ENCODE assay signal across 12 cellular contexts in the genomic region with DNA sequence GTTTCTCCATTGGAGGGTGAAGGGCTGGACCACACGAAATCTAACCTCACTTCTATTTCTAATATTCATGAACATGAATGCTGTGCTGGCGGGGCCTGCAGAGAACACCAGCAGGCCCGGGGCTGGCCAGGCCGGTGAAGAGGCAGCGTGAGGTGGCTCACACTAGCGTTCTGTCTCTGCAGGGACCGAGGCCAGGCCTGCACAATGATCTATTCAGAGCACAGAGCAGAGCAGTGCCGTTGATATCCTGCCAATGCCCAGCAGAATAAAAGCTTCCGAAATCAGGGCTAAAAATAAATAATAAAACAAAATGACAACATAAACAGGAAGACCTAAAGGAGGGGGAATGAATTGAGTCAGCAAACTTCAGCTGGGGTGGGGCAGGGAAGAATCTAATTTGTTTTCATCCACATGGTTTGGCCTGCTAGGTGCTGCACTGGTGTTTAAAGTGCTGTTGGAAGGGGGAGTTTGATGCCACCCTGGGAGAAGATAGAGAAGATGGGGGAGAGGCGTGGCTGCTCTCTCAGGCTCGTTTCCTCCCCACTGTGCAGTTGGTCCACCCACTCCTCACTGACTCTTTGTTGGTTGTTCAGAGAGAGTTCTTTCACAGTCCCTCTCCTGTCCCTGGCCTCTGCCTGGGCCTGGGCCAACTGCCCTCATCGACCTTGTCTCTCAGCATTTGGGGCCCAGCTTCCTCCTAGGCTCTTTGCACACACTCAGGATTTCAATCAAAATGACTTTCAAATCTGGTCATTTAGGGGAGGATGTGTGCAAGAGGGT.
A peak's percentile ranks its signal among the peaks of the same experiment; 100 is the strongest.
DNase-seq lines count a peak whose midpoint lies in the region; ATAC-seq and TF ChIP-seq lines count a peak whose summit lies in the region.
"Had no signal": no experiment of that assay in that cellular context is flagged by ENCODE, and none has a peak within 500 bp of the region (broad histone marks: within the 10 kb centered on the region; RNA-seq: fewer than 3 reads in every experiment).

No MANE protein-coding gene starts in this region.

- no peaks in the 10 kb centered on the region for H3K4me1 ChIP-seq in prostate gland (replicated peaks)
- H3K4me1 ChIP-seq: left lung had no signal

- H3K27me3 Mint-ChIP-seq in activated naive CD4-positive, alpha-beta T cell treated with anti-CD3 and anti-CD28 coated beads for 36 hours (ENCODE audit: low read depth): peaks cover 5% of the 10 kb centered on the region

- H3K9me3 ChIP-seq in prostate gland: no peaks in the 10 kb centered on the region
- H3K9me3 ChIP-seq: left lung, neutrophil had no signal

- no peak overlapping the region for H3K4me3 ChIP-seq in prostate gland
- H3K4me3 ChIP-seq: cardiac muscle cell, left lung had no signal

- no peaks in the 10 kb centered on the region for H3K4me1 Mint-ChIP-seq in activated naive CD4-positive, alpha-beta T cell treated with anti-CD3 and anti-CD28 coated beads for 36 hours (ENCODE audit: low read depth)

- DNase-seq in G401 (ENCODE audit: low spot score) (peak; percentile 74), anterior cingulate cortex (lab: John Stamatoyannopoulos, UW) (peak in 57 of 58 donors; percentile 15 to 96 (median 87)), left ventricle myocardium superior (peak; percentile 80), prostate gland (ENCODE audit: low spot score) (peak; percentile 38), MV-4-11 (lab: John Stamatoyannopoulos, UW) (no peak), NOMO-1 treated with DMSO at 0.1 percent for 48 hours (lab: John Stamatoyannopoulos, UW; ENCODE audit: unreplicated experiment) (no peak)
- no peak for DNase-seq in activated naive CD4-positive, alpha-beta T cell treated with anti-CD3 and anti-CD28 coated beads for 36 hours
- DNase-seq in stimulated activated CD4-positive, alpha-beta T cell treated with anti-CD3 and anti-CD28 coated beads, Interleukin-12 subunit alpha, Interleukin-12 subunit beta, amount 100 ng/mL, for 4 hours: no peak
- DNase-seq: activated naive CD4-positive, alpha-beta T cell treated with Interleukin-2 at 50 U/mL for 16 hours; left lung had no signal

- H3K27ac Mint-ChIP-seq in activated naive CD4-positive, alpha-beta T cell treated with anti-CD3 and anti-CD28 coated beads for 36 hours: no peak overlapping the region

- ATAC-seq in left ventricle myocardium superior: peak; percentile 95

- TF ChIP-seq POLR2A in prostate gland (IDR thresholded peaks at IDR 0.05): no peak

- H3K27me3 ChIP-seq in prostate gland (replicated peaks; ENCODE audit: insufficient read depth): no peaks in the 10 kb centered on the region
- H3K27me3 ChIP-seq: cardiac muscle cell, left lung, neutrophil had no signal

- no peaks in the 10 kb centered on the region for H3K36me3 Mint-ChIP-seq in activated naive CD4-positive, alpha-beta T cell treated with anti-CD3 and anti-CD28 coated beads for 36 hours (ENCODE audit: low read depth)

- no peaks in the 10 kb centered on the region for H3K36me3 ChIP-seq in prostate gland
- H3K36me3 ChIP-seq: cardiac muscle cell, left lung, neutrophil had no signal

- no peaks in the 10 kb centered on the region for H3K9me3 Mint-ChIP-seq in activated naive CD4-positive, alpha-beta T cell treated with anti-CD3 and anti-CD28 coated beads for 36 hours

- CTCF ChIA-PET in activated naive CD4-positive, alpha-beta T cell treated with anti-CD3 and anti-CD28 coated beads for 36 hours (lab: Charles Lee): no interaction called here

- H3K4me3 Mint-ChIP-seq in activated naive CD4-positive, alpha-beta T cell treated with anti-CD3 and anti-CD28 coated beads for 36 hours: no peak overlapping the region

- intact Hi-C loops in left ventricle myocardium superior (cut with micrococcal nuclease) (no loop called here), prostate gland (cut with DNase I) (loop anchor here (10.0 kb wide), 2 partner anchors 1328 to 1358 kb away; no protein-coding TSS in a partner anchor)
- intact Hi-C loops in activated naive CD4-positive, alpha-beta T cell treated with anti-CD3 and anti-CD28 coated beads for 36 hours (cut with micrococcal nuclease): loop anchor here (5.0 kb wide), 1 partner anchor 1330 kb away; no protein-coding TSS in a partner anchor

- WGBS in prostate gland: 39% methylated on average over 12 of the region's 12 CpGs

- TF ChIP-seq CTCF in prostate gland (IDR thresholded peaks at IDR 0.05): no peak

- in situ Hi-C loops in G401 (cut with HindIII; ENCODE audit: low sequenced_read_pairs): no loop called here

- no peak overlapping the region for H3K27ac ChIP-seq in prostate gland
- H3K27ac ChIP-seq: cardiac muscle cell, left lung, neutrophil had no signal

Comparison
In these comparisons a context has a peak if more than half of its experiments do, and no peak if none do; other contexts are left out.
1. DNase-seq: peak in G401 (single experiment), anterior cingulate cortex (57 of 58), left ventricle myocardium superior (single experiment) and prostate gland (single experiment); none in MV-4-11 (single experiment), activated naive CD4-positive, alpha-beta T cell treated with anti-CD3 and anti-CD28 coated beads for 36 hours (single experiment), stimulated activated CD4-positive, alpha-beta T cell treated with anti-CD3 and anti-CD28 coated beads, Interleukin-12 subunit alpha, Interleukin-12 subunit beta, amount 100 ng/mL, for 4 hours (single experiment) and NOMO-1 treated with DMSO at 0.1 percent for 48 hours (single experiment).